In the genomic region with DNA sequence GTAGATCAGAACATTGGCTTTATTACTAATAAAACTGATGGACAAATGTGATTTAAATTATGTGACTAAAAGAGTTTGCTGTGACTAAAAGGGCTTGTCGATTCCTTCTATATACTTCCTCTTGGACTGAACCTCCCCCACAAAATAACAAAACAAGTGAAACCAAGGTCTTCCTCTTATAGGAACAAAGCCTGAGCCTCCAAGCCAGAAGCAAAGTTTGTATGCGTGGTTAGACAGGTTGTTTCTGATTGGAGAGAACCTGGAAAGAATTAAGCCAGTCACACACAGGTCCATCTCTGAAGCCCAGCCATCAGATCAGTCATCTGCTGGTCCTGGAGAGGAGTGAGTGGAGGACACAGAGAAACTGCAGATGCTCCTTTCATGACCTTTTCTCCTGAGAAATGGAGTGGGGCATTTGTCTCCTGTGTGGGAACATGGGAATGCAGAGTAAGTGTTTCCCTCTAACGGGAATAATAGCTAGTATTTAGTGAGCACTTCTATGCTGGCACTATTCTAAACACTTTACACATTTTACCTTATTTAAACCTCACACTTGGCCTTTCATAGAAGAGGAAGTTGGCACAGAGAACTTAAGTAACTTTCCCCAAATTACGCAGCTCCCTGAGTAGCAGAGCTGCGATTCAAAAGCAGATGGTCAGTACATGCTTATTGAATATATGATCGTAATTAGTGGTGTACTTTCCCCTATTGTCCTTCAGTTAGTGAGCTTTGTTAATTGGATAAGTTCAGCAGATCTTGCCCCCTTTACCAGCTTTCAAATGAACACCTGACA, we compare ENCODE assay signal across 1 cellular context.
TF ChIP-seq lines count a peak whose summit lies in the region.

No MANE protein-coding gene starts in this region.

TF ChIP-seq in WTC11, 78 proteins besides CTCF, POLR2A, EP300 and RAD21 (continued from another document):
- TF ChIP-seq, protein P1, sequence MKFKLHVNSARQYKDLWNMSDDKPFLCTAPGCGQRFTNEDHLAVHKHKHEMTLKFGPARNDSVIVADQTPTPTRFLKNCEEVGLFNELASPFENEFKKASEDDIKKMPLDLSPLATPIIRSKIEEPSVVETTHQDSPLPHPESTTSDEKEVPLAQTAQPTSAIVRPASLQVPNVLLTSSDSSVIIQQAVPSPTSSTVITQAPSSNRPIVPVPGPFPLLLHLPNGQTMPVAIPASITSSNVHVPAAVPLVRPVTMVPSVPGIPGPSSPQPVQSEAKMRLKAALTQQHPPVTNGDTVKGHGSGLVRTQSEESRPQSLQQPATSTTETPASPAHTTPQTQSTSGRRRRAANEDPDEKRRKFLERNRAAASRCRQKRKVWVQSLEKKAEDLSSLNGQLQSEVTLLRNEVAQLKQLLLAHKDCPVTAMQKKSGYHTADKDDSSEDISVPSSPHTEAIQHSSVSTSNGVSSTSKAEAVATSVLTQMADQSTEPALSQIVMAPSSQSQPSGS (CRISPR knock-in tag; IDR thresholded peaks at IDR 0.05; ENCODE audit: borderline replicate concordance, low read depth) = no peak
- TF ChIP-seq, protein P2, sequence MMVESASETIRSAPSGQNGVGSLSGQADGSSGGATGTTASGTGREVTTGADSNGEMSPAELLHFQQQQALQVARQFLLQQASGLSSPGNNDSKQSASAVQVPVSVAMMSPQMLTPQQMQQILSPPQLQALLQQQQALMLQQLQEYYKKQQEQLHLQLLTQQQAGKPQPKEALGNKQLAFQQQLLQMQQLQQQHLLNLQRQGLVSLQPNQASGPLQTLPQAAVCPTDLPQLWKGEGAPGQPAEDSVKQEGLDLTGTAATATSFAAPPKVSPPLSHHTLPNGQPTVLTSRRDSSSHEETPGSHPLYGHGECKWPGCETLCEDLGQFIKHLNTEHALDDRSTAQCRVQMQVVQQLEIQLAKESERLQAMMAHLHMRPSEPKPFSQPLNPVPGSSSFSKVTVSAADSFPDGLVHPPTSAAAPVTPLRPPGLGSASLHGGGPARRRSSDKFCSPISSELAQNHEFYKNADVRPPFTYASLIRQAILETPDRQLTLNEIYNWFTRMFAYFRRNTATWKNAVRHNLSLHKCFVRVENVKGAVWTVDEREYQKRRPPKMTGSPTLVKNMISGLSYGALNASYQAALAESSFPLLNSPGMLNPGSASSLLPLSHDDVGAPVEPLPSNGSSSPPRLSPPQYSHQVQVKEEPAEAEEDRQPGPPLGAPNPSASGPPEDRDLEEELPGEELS (CRISPR knock-in tag; IDR thresholded peaks at IDR 0.05) = no peak
- TF ChIP-seq ELF4 (CRISPR knock-in tag; IDR thresholded peaks at IDR 0.05; ENCODE audit: low read depth) = no peak
- TF ChIP-seq GTF2I (CRISPR knock-in tag; conservative IDR thresholded peaks at IDR 0.05) = no peak
- no peak for TF ChIP-seq MYBL2 (CRISPR knock-in tag; IDR thresholded peaks at IDR 0.05)
